8 cellular contexts compared by ENCODE assay signal in genomic region chr2:127695491-127696472, GRCh38. TPM values are rescaled to one million over a fixed set of nuclear protein-coding genes. Genes with fewer than 3 reads are reported as not detected.
A peak's percentile ranks its signal among the peaks of the same experiment; 100 is the strongest.
DNase-seq lines count a peak whose midpoint lies in the region; ATAC-seq and FAIRE-seq lines count a peak whose summit lies in the region.

No MANE protein-coding gene starts in this region.

- DNase-seq in DMS53 (lab: John Stamatoyannopoulos, UW) (peak; percentile 92), NCI-H510A (lab: John Stamatoyannopoulos, UW) (peak; percentile 17), astrocyte of the hippocampus (ENCODE audit: low read depth, low spot score) (peak; percentile 30), small intestine (peak; percentile 54), NCI-H345 (lab: John Stamatoyannopoulos, UW) (no peak), cerebellum (ENCODE audit: low spot score) (no peak)

- FAIRE-seq in small intestine (lab: Jason Lieb, UNC) = no peak

- H3K4me1 ChIP-seq in small intestine (ENCODE audit: control insufficient read depth in 2 of 2, insufficient read depth in 1 of 2, low read depth in 1 of 2, low read length in 1 of 2) = no peaks in the 10 kb centered on the region

- no peak overlapping the region for H3K27ac ChIP-seq in small intestine (ENCODE audit: low read depth in 1 of 2, low read length in 1 of 2)

- ATAC-seq in HG03045 (IDR thresholded peaks at IDR 0.05; ENCODE audit: unreplicated experiment) = no peak

- WGBS in small intestine, 3 donors = 31 to 43% (median 41%) methylated on average over 46 to 52 of the region's 52 CpGs

- H3K9me3 ChIP-seq in iPS-18c (ENCODE audit: control insufficient read depth, insufficient read depth, low read length) (peaks cover 3% of the 10 kb centered on the region), small intestine (ENCODE audit: control insufficient read depth, low read depth) (no peaks in the 10 kb centered on the region)

- no peaks in the 10 kb centered on the region for H3K27me3 ChIP-seq in small intestine (ENCODE audit: control insufficient read depth in 2 of 2, insufficient read depth in 2 of 2, low read length in 2 of 2)

- H3K36me3 ChIP-seq in small intestine (ENCODE audit: control insufficient read depth in 2 of 2, insufficient read depth in 2 of 2, low read length in 2 of 2) = no peaks in the 10 kb centered on the region

- H3K4me3 ChIP-seq in iPS-18c (ENCODE audit: insufficient read depth, low read depth, low read length) (peak overlapping the region; percentile 36), small intestine (ENCODE audit: low read depth in 1 of 2, low read length in 2 of 2) (no peak overlapping the region)

RNA-seq across cellular contexts. Expression of gene SFT2D3, which starts 5.5 kb away (rescaled TPM):
- 1 to 10 TPM; 3.8 to 7.4 (median 4.7) TPM for polyA plus RNA-seq in small intestine
- total RNA-seq in cerebellum = 7.6 TPM

RNA-seq across cellular contexts. Expression of gene LIMS2, which starts 20.5 kb away (rescaled TPM):
- 10 to 100 TPM in 2 of 3 donors, 1 to 10 TPM in 1; 2.2 to 39.5 (median 10.8) TPM for polyA plus RNA-seq in small intestine
- total RNA-seq in cerebellum = 3.3 TPM

RNA-seq across cellular contexts. Expression of gene GPR17, which starts 49.8 kb away (rescaled TPM):
- under 1 TPM in 1 of 3 donors, not detected in 2; 0.18 TPM for polyA plus RNA-seq in small intestine
- 8.9 TPM for total RNA-seq in cerebellum

Comparison
In these comparisons a context has a peak if more than half of its experiments do, and no peak if none do; other contexts are left out.
1. DNase-seq: peak in DMS53 (single experiment), NCI-H510A (single experiment), astrocyte of the hippocampus (single experiment) and small intestine (single experiment); none in NCI-H345 (single experiment) and cerebellum (single experiment).